9 cellular contexts compared by ENCODE assay signal in genomic region chr1:211735208-211736170, GRCh38.
DNase-seq lines count a peak whose midpoint lies in the region; ATAC-seq, FAIRE-seq and TF ChIP-seq lines count a peak whose summit lies in the region.
"Had no signal": no experiment of that assay in that cellular context is flagged by ENCODE, and none has a peak within 500 bp of the region (broad histone marks: within the 10 kb centered on the region; RNA-seq: fewer than 3 reads in every experiment).

No MANE protein-coding gene starts in this region.

- no peaks in the 10 kb centered on the region for H3K9me3 ChIP-seq in A549
- H3K9me3 ChIP-seq: heart left ventricle had no signal

- POLR2A ChIA-PET in A549 (lab: Yijun Ruan, JAX): interaction anchor here (0.9 to 2.0 kb wide), 3 partner anchors 13 to 300 kb away, joined by 3 to 8 read pairs (median 3); partner anchors contain the start of genes DTL and INTS7

- peak overlapping the region; percentile 23; the same call in 1 of the 3 replicates for H3K4me3 ChIP-seq in A549
- no peak overlapping the region for H3K4me3 ChIP-seq in astrocyte of the spinal cord (ENCODE audit: low read depth, low read length)
- H3K4me3 ChIP-seq: heart left ventricle had no signal

- peak overlapping the region; percentile 90 to 92 for H3K27ac ChIP-seq in A549
- H3K27ac ChIP-seq: heart left ventricle had no signal

- peaks cover 58% of the 10 kb centered on the region for H3K4me1 ChIP-seq in A549

- TF ChIP-seq EP300 in A549 (IDR thresholded peaks at IDR 0.05): peak; percentile 35 to 66; a peak in 3 of 5 replicates

- ATAC-seq in A549: peak; percentile 89
- peak; percentile 68 for ATAC-seq in left colon

- in situ Hi-C loops in astrocyte of the spinal cord (cut with HindIII; ENCODE audit: low sequenced_read_pairs): no loop called here

- peak; percentile 12 to 41; a peak in 3 of 5 replicates for TF ChIP-seq RAD21 in A549 (conservative IDR thresholded peaks at IDR 0.05 in 1 of 2, IDR thresholded peaks at IDR 0.05 in 1 of 2)

- no peak for TF ChIP-seq POLR2A in A549 (IDR thresholded peaks at IDR 0.05; ENCODE audit: low read length)

- no peak for TF ChIP-seq CTCF in A549 (IDR thresholded peaks at IDR 0.05)
- TF ChIP-seq CTCF in astrocyte of the spinal cord (IDR thresholded peaks at IDR 0.05; ENCODE audit: low read depth, low read length): no peak

- CTCF ChIA-PET in A549 (lab: Yijun Ruan, JAX): interaction anchor here (0.8 to 5.1 kb wide), 10 partner anchors 9 to 209 kb away, joined by 3 to 35 read pairs (median 4); no protein-coding TSS in a partner anchor

- H3K4me2 ChIP-seq in A549: peak overlapping the region; percentile 77

- FAIRE-seq in A549 (lab: Jason Lieb, UNC): peak; percentile 92

- DNase-seq in A549 (ENCODE audit: low read depth in 1 of 2, low spot score in 1 of 2) (peak; percentile 95), HT1080 (ENCODE audit: low read depth) (peak; percentile 94), astrocyte of the spinal cord (ENCODE audit: low read depth, low spot score) (peak; percentile 86), left colon (peak in 1 of 2 donors; percentile 18), CD1c-positive myeloid dendritic cell (ENCODE audit: extremely low spot score) (no peak), germinal center (ENCODE audit: low spot score) (no peak), SKM-1 treated with dmso at 0.1 percent for 144 hours (lab: John Stamatoyannopoulos, UW; ENCODE audit: unreplicated experiment) (no peak)
- no peak for DNase-seq in activated CD4-positive, CD25-positive, alpha-beta regulatory T cell (lab: John Stamatoyannopoulos, UW)

- intact Hi-C loops in left colon (cut with DNase I, micrococcal nuclease): no loop called here

- WGBS in A549 (ENCODE audit: missing lambda C conversion rate): 11% methylated on average over 19 of the region's 22 CpGs

TF ChIP-seq in A549, 52 proteins besides CTCF, POLR2A, EP300 and RAD21 (continues in another document):
- TF ChIP-seq ZNF302 (CRISPR knock-in tag; IDR thresholded peaks at IDR 0.05) (no peak), MAZ (IDR thresholded peaks at IDR 0.05; ENCODE audit: borderline replicate concordance, low read depth, low read length) (no peak), BHLHE40 (IDR thresholded peaks at IDR 0.05; ENCODE audit: low read depth, low read length) (no peak), FOSL2 (IDR thresholded peaks at IDR 0.05) (peak; percentile 98), FOSL2 (CRISPR knock-in tag; IDR thresholded peaks at IDR 0.05) (peak; percentile 99), RNF2 (IDR thresholded peaks at IDR 0.05; ENCODE audit: borderline replicate concordance, low read depth) (no peak), HES2 (IDR thresholded peaks at IDR 0.05) (no peak), SMC3 (IDR thresholded peaks at IDR 0.05) (peak; percentile 18; the same call in 2 of the 3 replicates), CEBPB (IDR thresholded peaks at IDR 0.05) (peak in 1 of 2 experiments; percentile 58; a peak in 1 of 4 replicates), FOXS1 (CRISPR knock-in tag; IDR thresholded peaks at IDR 0.05) (no peak), MYC (IDR thresholded peaks at IDR 0.05; ENCODE audit: borderline replicate concordance, low read length) (no peak), TFCP2L1 (CRISPR knock-in tag; IDR thresholded peaks at IDR 0.05) (peak; percentile 31; the same call in 1 of the 2 replicates), JUNB (IDR thresholded peaks at IDR 0.05) (peak; percentile 93), CHD4 (IDR thresholded peaks at IDR 0.05; ENCODE audit: borderline replicate concordance) (no peak), MAFK (IDR thresholded peaks at IDR 0.05; ENCODE audit: partially characterized antibody) (no peak), ELK1 (IDR thresholded peaks at IDR 0.05; ENCODE audit: low read depth, low read length) (no peak), EHMT2 (IDR thresholded peaks at IDR 0.05; ENCODE audit: low read depth) (no peak), PBX3 (IDR thresholded peaks at IDR 0.05) (no peak), USF2 (IDR thresholded peaks at IDR 0.05) (no peak), ZFP36 (IDR thresholded peaks at IDR 0.05; ENCODE audit: borderline replicate concordance, partially characterized antibody) (no peak), ESRRA (IDR thresholded peaks at IDR 0.05; ENCODE audit: borderline replicate concordance, low read length) (no peak), NFE2L2 (conservative IDR thresholded peaks at IDR 0.05; ENCODE audit: low read length) (no peak), RCOR1 (IDR thresholded peaks at IDR 0.05; ENCODE audit: low read depth, low read length) (no peak), MAX (IDR thresholded peaks at IDR 0.05) (peak; percentile 72), GATA3 (IDR thresholded peaks at IDR 0.05; ENCODE audit: borderline replicate concordance) (peak; percentile 82; the same call in 1 of the 2 replicates), NR3C1 (IDR thresholded peaks at IDR 0.05) (no peak), RARB (CRISPR knock-in tag; IDR thresholded peaks at IDR 0.05) (no peak), HOXB5 (CRISPR knock-in tag; IDR thresholded peaks at IDR 0.05) (no peak), ZC3H11A (IDR thresholded peaks at IDR 0.05) (no peak), KDM1A (IDR thresholded peaks at IDR 0.05; ENCODE audit: low read depth) (no peak), JUN (IDR thresholded peaks at IDR 0.05) (peak; percentile 82 to 87), CBX2 (IDR thresholded peaks at IDR 0.05; ENCODE audit: borderline replicate concordance, low read depth) (no peak), FOSB (CRISPR knock-in tag; IDR thresholded peaks at IDR 0.05) (no peak), HEYL (CRISPR knock-in tag; IDR thresholded peaks at IDR 0.05) (no peak), SREBF2 (IDR thresholded peaks at IDR 0.05) (no peak), HOXA7 (CRISPR knock-in tag; IDR thresholded peaks at IDR 0.05) (0 out of 2 replicates have a peak, but pooled peaks have one; percentile 18), HOXB13 (CRISPR knock-in tag; IDR thresholded peaks at IDR 0.05; ENCODE audit: low read depth) (no peak), CBX8 (IDR thresholded peaks at IDR 0.05) (no peak), TP53 (CRISPR knock-in tag; IDR thresholded peaks at IDR 0.05) (0 out of 2 replicates have a peak, but pooled peaks have one; percentile 47), CHD2 (IDR thresholded peaks at IDR 0.05; ENCODE audit: low read length, partially characterized antibody) (no peak), HMGXB4 (CRISPR knock-in tag; IDR thresholded peaks at IDR 0.05; ENCODE audit: borderline replicate concordance) (no peak)

Comparison
In these comparisons a context has a peak if more than half of its experiments do, and no peak if none do; other contexts are left out.
1. DNase-seq: peak in A549 (2 of 2), HT1080 (single experiment) and astrocyte of the spinal cord (single experiment); none in activated CD4-positive, CD25-positive, alpha-beta regulatory T cell (0 of 4), CD1c-positive myeloid dendritic cell (single experiment), germinal center (single experiment) and SKM-1 treated with dmso at 0.1 percent for 144 hours (single experiment).